16 cellular contexts compared by ENCODE assay signal in genomic region chr1:149833144-149833543, GRCh38. TPM values are rescaled to one million over a fixed set of nuclear protein-coding genes. Genes with fewer than 3 reads are reported as not detected.
A peak's percentile ranks its signal among the peaks of the same experiment; 100 is the strongest.
DNase-seq lines count a peak whose midpoint lies in the region; ATAC-seq and TF ChIP-seq lines count a peak whose summit lies in the region.
"Not testable (repeated sequence)": the region's sequence is repeated elsewhere in the genome, so short reads cannot be mapped to it uniquely, and the experiment has no call there.
"Had no signal": no experiment of that assay in that cellular context is flagged by ENCODE, and none has a peak within 500 bp of the region (broad histone marks: within the 10 kb centered on the region; RNA-seq: fewer than 3 reads in every experiment).

No MANE protein-coding gene starts in this region.

- H3K27me3 Mint-ChIP-seq in CD4-positive, CD25-positive, alpha-beta regulatory T cell; activated B cell treated with CpG ODN at 0.5 μM for 24 hours; naive thymus-derived CD8-positive, alpha-beta T cell: not testable (repeated sequence)

- not testable (repeated sequence) for H3K36me3 ChIP-seq in CD4-positive, CD25-positive, alpha-beta regulatory T cell (ENCODE audit: control insufficient read depth, insufficient read depth, low read length); body of pancreas (replicated peaks in 1 of 2; ENCODE audit: insufficient read depth in 1 of 2, low read depth in 2 of 2)

- H3K4me1 ChIP-seq in CD4-positive, CD25-positive, alpha-beta regulatory T cell (ENCODE audit: control insufficient read depth, insufficient read depth, low read length, poor library complexity, severe bottlenecking); body of pancreas: not testable (repeated sequence)

- intact Hi-C loops in activated B cell treated with CpG ODN at 0.5 μM for 24 hours (cut with micrococcal nuclease); body of pancreas (cut with DNase I): not testable (repeated sequence)

- H3K27ac Mint-ChIP-seq in CD4-positive, CD25-positive, alpha-beta regulatory T cell; activated B cell treated with CpG ODN at 0.5 μM for 24 hours; naive thymus-derived CD8-positive, alpha-beta T cell: not testable (repeated sequence)

- not testable (repeated sequence) for TF ChIP-seq CTCF in activated B cell treated with CpG ODN at 0.5 μM for 24 hours (IDR thresholded peaks at IDR 0.05); body of pancreas (IDR thresholded peaks at IDR 0.05)

- H3K36me3 Mint-ChIP-seq in CD4-positive, CD25-positive, alpha-beta regulatory T cell; activated B cell treated with CpG ODN at 0.5 μM for 24 hours (ENCODE audit: low read depth); naive thymus-derived CD8-positive, alpha-beta T cell: not testable (repeated sequence)

- H3K4me3 ChIP-seq in CD4-positive, CD25-positive, alpha-beta regulatory T cell (ENCODE audit: low read depth, low read length); body of pancreas: not testable (repeated sequence)

- no CpG with 5 or more reads among the region's 15 CpGs for WGBS in body of pancreas, 2 donors

- CTCF ChIA-PET in activated B cell treated with CpG ODN at 0.5 μM for 24 hours (lab: Charles Lee): not testable (repeated sequence)

- H3K4me1 Mint-ChIP-seq in CD4-positive, CD25-positive, alpha-beta regulatory T cell; activated B cell treated with CpG ODN at 0.5 μM for 24 hours; naive thymus-derived CD8-positive, alpha-beta T cell: not testable (repeated sequence)

- not testable (repeated sequence) for H3K27me3 ChIP-seq in CD4-positive, CD25-positive, alpha-beta regulatory T cell (ENCODE audit: control insufficient read depth, insufficient read depth, low read length); body of pancreas

- ATAC-seq in CD4-positive, CD25-positive, alpha-beta regulatory T cell (ENCODE audit: low read depth in 2 of 2): peak; percentile 37 to 39
- ATAC-seq in GM19025 (IDR thresholded peaks at IDR 0.05; ENCODE audit: low read depth, unreplicated experiment) (peak; percentile 12), GM21381 (IDR thresholded peaks at IDR 0.05; ENCODE audit: unreplicated experiment) (peak; percentile 14), HG02870 (IDR thresholded peaks at IDR 0.05; ENCODE audit: unreplicated experiment) (peak; percentile 6), HG03280 (IDR thresholded peaks at IDR 0.05; ENCODE audit: unreplicated experiment) (peak; percentile 4), activated B cell treated with CpG ODN at 0.5 μM for 24 hours (ENCODE audit: low read depth) (peak; percentile 2), body of pancreas (peak; percentile 4)
- ATAC-seq in naive thymus-derived CD8-positive, alpha-beta T cell: peak; percentile 19 to 42

- POLR2A ChIA-PET in activated B cell treated with CpG ODN at 0.5 μM for 24 hours (lab: Charles Lee); naive thymus-derived CD8-positive, alpha-beta T cell (lab: Charles Lee): not testable (repeated sequence)

- TF ChIP-seq POLR2A in body of pancreas (IDR thresholded peaks at IDR 0.05): not testable (repeated sequence)

- H3K9me3 Mint-ChIP-seq in CD4-positive, CD25-positive, alpha-beta regulatory T cell; activated B cell treated with CpG ODN at 0.5 μM for 24 hours; naive thymus-derived CD8-positive, alpha-beta T cell: not testable (repeated sequence)

- not testable (repeated sequence) for DNase-seq in CD4-positive, CD25-positive, alpha-beta regulatory T cell; activated B cell treated with CpG ODN at 0.5 μM for 24 hours; body of pancreas; naive thymus-derived CD8-positive, alpha-beta T cell

- not testable (repeated sequence) for H3K27ac ChIP-seq in CD4-positive, CD25-positive, alpha-beta regulatory T cell (ENCODE audit: insufficient read depth, low read length, poor library complexity, severe bottlenecking); body of pancreas

- H3K9me3 ChIP-seq in CD4-positive, CD25-positive, alpha-beta regulatory T cell (ENCODE audit: control insufficient read depth in 2 of 2, low read length in 2 of 2); body of pancreas: not testable (repeated sequence)

- not testable (repeated sequence) for H3K4me3 Mint-ChIP-seq in CD4-positive, CD25-positive, alpha-beta regulatory T cell; activated B cell treated with CpG ODN at 0.5 μM for 24 hours; naive thymus-derived CD8-positive, alpha-beta T cell

RNA-seq across cellular contexts. Expression of gene FCGR1A, which starts 50.6 kb away (rescaled TPM):
- total RNA-seq in CD4-positive, CD25-positive, alpha-beta regulatory T cell: not detected
- not detected for polyA plus RNA-seq in CD4-positive, CD25-positive, alpha-beta regulatory T cell
- total RNA-seq in activated B cell treated with CpG ODN at 0.5 μM for 24 hours (not detected in 2 replicates), body of pancreas (1 to 10 TPM in 1 of 2 donors, not detected in 1; 3.1 TPM)
- not detected for total RNA-seq in naive thymus-derived CD8-positive, alpha-beta T cell
- polyA plus RNA-seq in naive thymus-derived CD8-positive, alpha-beta T cell: under 1 TPM in 1 of 3 donors, not detected in 2; 0.37 TPM
- total RNA-seq: activated CD8-positive, alpha-beta memory T cell treated with anti-CD3 and anti-CD28 coated beads for 36 hours; activated naive CD4-positive, alpha-beta T cell treated with anti-CD3 and anti-CD28 coated beads for 36 hours; CD8-positive, alpha-beta memory T cell; HT-29; MCF 10A; myocyte; SJSA1; T-helper 1 cell treated with Interleukin-12 subunit alpha and Interleukin-12 subunit beta and Interleukin-4 antibody, amounts not matched to agents 30 ng/mL and 1 ng/mL, for 36 hours had no signal
- polyA plus RNA-seq: CD8-positive, alpha-beta memory T cell had no signal
